ENCODE assay signal across 15 cellular contexts in the genomic region with DNA sequence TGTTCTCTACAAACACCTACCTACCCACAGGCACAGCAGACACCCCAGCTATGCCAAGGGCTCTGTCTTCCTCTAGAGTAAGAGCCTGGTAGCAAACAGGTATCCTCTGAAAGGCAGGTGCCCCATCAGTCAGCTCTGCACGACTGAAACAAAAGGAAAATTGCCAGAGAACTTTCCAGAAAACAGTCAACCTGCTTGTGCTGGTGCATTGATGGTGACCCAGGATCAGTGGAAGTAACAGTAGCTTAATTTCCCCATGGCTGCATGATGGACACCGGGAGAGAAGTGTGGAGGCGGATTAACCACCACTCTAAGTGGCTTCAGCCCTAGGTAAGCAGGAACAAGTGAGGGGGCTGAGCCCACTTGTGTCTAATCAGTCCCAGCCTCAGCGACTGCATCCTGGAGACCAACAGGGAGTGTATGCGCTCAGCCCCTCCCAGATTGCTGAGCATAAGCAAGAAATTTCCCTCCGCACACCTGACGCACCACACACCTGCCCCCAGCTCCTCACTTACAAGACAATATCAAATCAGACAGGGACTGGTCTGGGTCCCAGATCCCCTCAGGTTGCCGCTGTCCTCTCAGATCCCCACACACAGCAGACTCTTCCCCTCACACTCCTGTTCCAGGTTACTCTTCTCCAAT.
DNase-seq lines count a peak whose midpoint lies in the region; ATAC-seq and TF ChIP-seq lines count a peak whose summit lies in the region.
"Had no signal": no experiment of that assay in that cellular context is flagged by ENCODE, and none has a peak within 500 bp of the region (broad histone marks: within the 10 kb centered on the region; RNA-seq: fewer than 3 reads in every experiment).

No MANE protein-coding gene starts in this region.

- no peak overlapping the region for H3K4me3 ChIP-seq in CD4-positive, alpha-beta memory T cell (ENCODE audit: low read length in 2 of 2)
- no peak overlapping the region for H3K4me3 ChIP-seq in OCI-LY7 (ENCODE audit: low read depth, low read length, poor library complexity, severe bottlenecking)
- H3K4me3 ChIP-seq: SJSA1 had no signal

- 0 out of 2 replicates have a peak overlapping the region, but pooled peaks have one; percentile 21 for H3K4me2 ChIP-seq in OCI-LY7 (ENCODE audit: low read length)

- no peak for DNase-seq in activated CD4-positive, alpha-beta memory T cell treated with anti-CD3 and anti-CD28 coated beads, Interleukin-2, amount 10 ng/mL, durations not matched to agents 7 days and 5 days
- no peak for DNase-seq in activated CD4-positive, alpha-beta memory T cell treated with anti-CD3 and anti-CD28 coated beads for 36 hours
- no peak for DNase-seq in CD4-positive, alpha-beta memory T cell
- DNase-seq in OCI-LY7 (ENCODE audit: low spot score), result no peak
- no peak for DNase-seq in naive thymus-derived CD8-positive, alpha-beta T cell
- DNase-seq in germinal center (ENCODE audit: low spot score), result no peak
- DNase-seq in NCI-H2029 (lab: John Stamatoyannopoulos, UW), result no peak
- no peak for DNase-seq in LoVo (ENCODE audit: low spot score)
- DNase-seq: COR-L47, H9, Kasumi-1, NCI-H2029 treated with DMSO at 0.1 percent for 48 hours, NCI-H526, PC-3 had no signal

- no peak for ATAC-seq in naive thymus-derived CD8-positive, alpha-beta T cell
- ATAC-seq: PC-3 had no signal

- H3K9me3 Mint-ChIP-seq in activated CD4-positive, alpha-beta memory T cell treated with anti-CD3 and anti-CD28 coated beads, Interleukin-2, amount 10 ng/mL, durations not matched to agents 7 days and 5 days, result no peaks in the 10 kb centered on the region
- H3K9me3 Mint-ChIP-seq in activated CD4-positive, alpha-beta memory T cell treated with anti-CD3 and anti-CD28 coated beads for 36 hours, result no peaks in the 10 kb centered on the region
- H3K9me3 Mint-ChIP-seq in CD4-positive, alpha-beta memory T cell, result peaks cover 0 to 4% (median 0%) of the 10 kb centered on the region in 8 donors
- no peaks in the 10 kb centered on the region for H3K9me3 Mint-ChIP-seq in naive thymus-derived CD8-positive, alpha-beta T cell
- H3K9me3 Mint-ChIP-seq: H9 had no signal

- H3K4me3 Mint-ChIP-seq in activated CD4-positive, alpha-beta memory T cell treated with anti-CD3 and anti-CD28 coated beads, Interleukin-2, amount 10 ng/mL, durations not matched to agents 7 days and 5 days, result no peak overlapping the region
- no peak overlapping the region for H3K4me3 Mint-ChIP-seq in activated CD4-positive, alpha-beta memory T cell treated with anti-CD3 and anti-CD28 coated beads for 36 hours
- peak overlapping the region; percentile 18 to 77 (median 43) for H3K4me3 Mint-ChIP-seq in CD4-positive, alpha-beta memory T cell
- peak overlapping the region in 8 of 10 donors; percentile 24 to 87 (median 64) for H3K4me3 Mint-ChIP-seq in naive thymus-derived CD8-positive, alpha-beta T cell
- H3K4me3 Mint-ChIP-seq: H9 had no signal

- no peak overlapping the region for H3K27ac ChIP-seq in CD4-positive, alpha-beta memory T cell (ENCODE audit: low read depth, low read length)
- no peak overlapping the region for H3K27ac ChIP-seq in OCI-LY7 (ENCODE audit: low read depth, low read length, poor library complexity, severe bottlenecking)
- H3K27ac ChIP-seq: SJSA1 had no signal

- peaks cover 5% of the 10 kb centered on the region for H3K36me3 Mint-ChIP-seq in activated CD4-positive, alpha-beta memory T cell treated with anti-CD3 and anti-CD28 coated beads, Interleukin-2, amount 10 ng/mL, durations not matched to agents 7 days and 5 days (ENCODE audit: low read depth)
- no peaks in the 10 kb centered on the region for H3K36me3 Mint-ChIP-seq in activated CD4-positive, alpha-beta memory T cell treated with anti-CD3 and anti-CD28 coated beads for 36 hours
- H3K36me3 Mint-ChIP-seq in CD4-positive, alpha-beta memory T cell, result no peaks in the 10 kb centered on the region
- H3K36me3 Mint-ChIP-seq in naive thymus-derived CD8-positive, alpha-beta T cell, result no peaks in the 10 kb centered on the region

- no TSS peak for BruUV-seq in OCI-LY7 (replicated peaks; lab: Mats Ljungman, UMichigan)

- H3K79me2 ChIP-seq in OCI-LY7 (ENCODE audit: insufficient read depth, low read depth, low read length), result no peaks in the 10 kb centered on the region

- TF ChIP-seq CTCF in OCI-LY7 (conservative IDR thresholded peaks at IDR 0.05; ENCODE audit: low read length), result no peak

- H3K27ac Mint-ChIP-seq in activated CD4-positive, alpha-beta memory T cell treated with anti-CD3 and anti-CD28 coated beads, Interleukin-2, amount 10 ng/mL, durations not matched to agents 7 days and 5 days, result peak overlapping the region; percentile 40
- no peak overlapping the region for H3K27ac Mint-ChIP-seq in activated CD4-positive, alpha-beta memory T cell treated with anti-CD3 and anti-CD28 coated beads for 36 hours
- H3K27ac Mint-ChIP-seq in CD4-positive, alpha-beta memory T cell, result peak overlapping the region; percentile 81 to 96 (median 89)
- peak overlapping the region; percentile 86 to 99 (median 96) for H3K27ac Mint-ChIP-seq in naive thymus-derived CD8-positive, alpha-beta T cell
- H3K27ac Mint-ChIP-seq: H9 had no signal

- no peaks in the 10 kb centered on the region for H3K27me3 Mint-ChIP-seq in activated CD4-positive, alpha-beta memory T cell treated with anti-CD3 and anti-CD28 coated beads, Interleukin-2, amount 10 ng/mL, durations not matched to agents 7 days and 5 days
- no peaks in the 10 kb centered on the region for H3K27me3 Mint-ChIP-seq in activated CD4-positive, alpha-beta memory T cell treated with anti-CD3 and anti-CD28 coated beads for 36 hours
- no peaks in the 10 kb centered on the region for H3K27me3 Mint-ChIP-seq in CD4-positive, alpha-beta memory T cell
- H3K27me3 Mint-ChIP-seq in naive thymus-derived CD8-positive, alpha-beta T cell, result no peaks in the 10 kb centered on the region

- H4K20me1 ChIP-seq in OCI-LY7 (ENCODE audit: insufficient read depth, low read length), result no peaks in the 10 kb centered on the region

- H3K4me1 Mint-ChIP-seq in activated CD4-positive, alpha-beta memory T cell treated with anti-CD3 and anti-CD28 coated beads, Interleukin-2, amount 10 ng/mL, durations not matched to agents 7 days and 5 days, result peaks cover 66% of the 10 kb centered on the region
- peaks cover 71% of the 10 kb centered on the region for H3K4me1 Mint-ChIP-seq in activated CD4-positive, alpha-beta memory T cell treated with anti-CD3 and anti-CD28 coated beads for 36 hours (ENCODE audit: low read depth)
- peaks cover 79 to 98% (median 88%) of the 10 kb centered on the region in 4 donors for H3K4me1 Mint-ChIP-seq in CD4-positive, alpha-beta memory T cell
- H3K4me1 Mint-ChIP-seq in naive thymus-derived CD8-positive, alpha-beta T cell, result peaks cover 68 to 98% (median 94%) of the 10 kb centered on the region in 4 donors

- H3K27me3 ChIP-seq in CD4-positive, alpha-beta memory T cell (ENCODE audit: insufficient read depth, low read length), result no peaks in the 10 kb centered on the region

- no peaks in the 10 kb centered on the region for H3K36me3 ChIP-seq in CD4-positive, alpha-beta memory T cell (ENCODE audit: insufficient read depth, low read length)
- no peaks in the 10 kb centered on the region for H3K36me3 ChIP-seq in OCI-LY7 (ENCODE audit: insufficient read depth, low read length)
- H3K36me3 ChIP-seq: SJSA1 had no signal

- H3K9me2 ChIP-seq in OCI-LY7 (ENCODE audit: insufficient read depth, low read length), result no peaks in the 10 kb centered on the region

- POLR2A ChIA-PET in activated CD4-positive, alpha-beta memory T cell treated with anti-CD3 and anti-CD28 coated beads, Interleukin-2, amount 10 ng/mL, durations not matched to agents 7 days and 5 days (lab: Charles Lee), result no interaction called here
- POLR2A ChIA-PET in activated CD4-positive, alpha-beta memory T cell treated with anti-CD3 and anti-CD28 coated beads for 36 hours (lab: Charles Lee), result no interaction called here
- POLR2A ChIA-PET in CD4-positive, alpha-beta memory T cell (lab: Charles Lee; ENCODE audit: partially characterized antibody), result interaction anchor here (1.1 to 15.8 kb wide), 6 partner anchors 10 to 64 kb away, joined by 3 to 250 read pairs (median 39); no protein-coding TSS in a partner anchor
- POLR2A ChIA-PET in OCI-LY7 (lab: Charles Lee), result no interaction called here
- POLR2A ChIA-PET in naive thymus-derived CD8-positive, alpha-beta T cell (lab: Charles Lee), result interaction anchor here (1.0 to 6.0 kb wide), 6 partner anchors 22 to 62 kb away, joined by 3 to 48 read pairs (median 4); no protein-coding TSS in a partner anchor

- no peak overlapping the region for H2AFZ ChIP-seq in OCI-LY7 (ENCODE audit: low read length)

- intact Hi-C loops in activated CD4-positive, alpha-beta memory T cell treated with anti-CD3 and anti-CD28 coated beads for 36 hours (cut with micrococcal nuclease), result loop anchor here (5.0 kb wide), 1 partner anchor 50 kb away; no protein-coding TSS in a partner anchor
- intact Hi-C loops in CD4-positive, alpha-beta memory T cell (cut with micrococcal nuclease), result no loop called here
- intact Hi-C loops in OCI-LY7 (cut with micrococcal nuclease; ENCODE audit: unreplicated experiment), result no loop called here

- no peaks in the 10 kb centered on the region for H3K9me3 ChIP-seq in CD4-positive, alpha-beta memory T cell (ENCODE audit: control insufficient read depth in 1 of 2, low read length in 2 of 2)
- no peaks in the 10 kb centered on the region for H3K9me3 ChIP-seq in OCI-LY7 (ENCODE audit: low read length)
- H3K9me3 ChIP-seq: SJSA1 had no signal

- peaks cover 78% of the 10 kb centered on the region for H3K4me1 ChIP-seq in CD4-positive, alpha-beta memory T cell (ENCODE audit: insufficient read depth, low read length)
- peaks cover 85% of the 10 kb centered on the region for H3K4me1 ChIP-seq in OCI-LY7 (ENCODE audit: insufficient read depth, low read length, poor library complexity, severe bottlenecking)
- H3K4me1 ChIP-seq: SJSA1 had no signal

- CTCF ChIA-PET in activated CD4-positive, alpha-beta memory T cell treated with anti-CD3 and anti-CD28 coated beads, Interleukin-2, amount 10 ng/mL, durations not matched to agents 7 days and 5 days (lab: Charles Lee), result interaction anchor here (1.6 to 4.4 kb wide), 5 partner anchors 32 to 67 kb away, joined by 3 to 14 read pairs (median 8); no protein-coding TSS in a partner anchor
- CTCF ChIA-PET in activated CD4-positive, alpha-beta memory T cell treated with anti-CD3 and anti-CD28 coated beads for 36 hours (lab: Charles Lee), result interaction anchor here (0.7 to 14.2 kb wide), 9 partner anchors 15 to 140 kb away, joined by 3 to 264 read pairs (median 4); no protein-coding TSS in a partner anchor
- CTCF ChIA-PET in CD4-positive, alpha-beta memory T cell (lab: Charles Lee; ENCODE audit: partially characterized antibody), result interaction anchor here (0.7 to 20.9 kb wide), 8 partner anchors 8 to 65 kb away, joined by 3 to 560 read pairs (median 38); no protein-coding TSS in a partner anchor
- CTCF ChIA-PET in OCI-LY7 (lab: Charles Lee; ENCODE audit: unreplicated experiment), result interaction anchor here (0.6 to 1.1 kb wide), 3 partner anchors 33 to 743 kb away, joined by 3 read pairs; no protein-coding TSS in a partner anchor

Comparison
In these comparisons a context has a peak if more than half of its experiments do, and no peak if none do; other contexts are left out.
1. H3K4me3 Mint-ChIP-seq: peak in CD4-positive, alpha-beta memory T cell (8 of 8) and naive thymus-derived CD8-positive, alpha-beta T cell (8 of 10); none in activated CD4-positive, alpha-beta memory T cell treated with anti-CD3 and anti-CD28 coated beads, Interleukin-2, amount 10 ng/mL, durations not matched to agents 7 days and 5 days (single experiment) and activated CD4-positive, alpha-beta memory T cell treated with anti-CD3 and anti-CD28 coated beads for 36 hours (single experiment).
2. POLR2A ChIA-PET loops: an anchor here in CD4-positive, alpha-beta memory T cell (1.1 to 15.8 kb wide) and naive thymus-derived CD8-positive, alpha-beta T cell (1.0 to 6.0 kb wide); none called in activated CD4-positive, alpha-beta memory T cell treated with anti-CD3 and anti-CD28 coated beads, Interleukin-2, amount 10 ng/mL, durations not matched to agents 7 days and 5 days, activated CD4-positive, alpha-beta memory T cell treated with anti-CD3 and anti-CD28 coated beads for 36 hours and OCI-LY7.